28 cellular contexts compared by ENCODE assay signal in the genomic region with DNA sequence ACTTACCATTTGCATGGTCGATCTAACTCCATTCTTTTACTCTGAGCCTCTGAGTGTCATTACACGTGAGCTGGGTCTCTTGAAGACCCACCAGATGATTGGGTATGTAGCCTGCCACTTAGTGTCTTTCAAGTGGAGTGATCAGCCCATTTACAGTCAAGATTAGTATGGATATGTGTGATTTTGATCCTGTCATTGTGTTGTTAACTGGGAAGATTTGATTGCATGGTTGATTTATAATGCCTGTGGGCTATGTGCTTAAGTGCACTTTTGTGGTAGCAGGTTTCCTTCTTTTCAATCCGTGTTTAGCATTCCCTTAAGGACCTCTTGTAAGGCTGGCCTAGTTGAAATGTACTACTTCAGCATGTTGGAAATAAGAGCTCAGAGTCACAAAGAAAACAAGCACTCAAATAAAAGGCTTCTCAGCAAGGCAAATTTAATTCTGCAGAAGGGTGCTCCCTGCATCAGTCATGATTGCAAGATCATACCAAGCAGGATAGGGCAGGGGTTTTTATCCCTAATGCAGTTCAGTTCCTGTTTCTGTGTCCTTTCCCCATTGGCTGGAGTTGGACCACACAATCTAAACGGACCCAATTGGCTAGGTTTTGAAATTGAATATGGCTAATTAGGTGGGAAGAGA.
"Had no signal": no experiment of that assay in that cellular context is flagged by ENCODE, and none has a peak within 500 bp of the region (broad histone marks: within the 10 kb centered on the region; RNA-seq: fewer than 3 reads in every experiment).

No MANE protein-coding gene starts in this region.

- H3K27me3 ChIP-seq: brain microvascular endothelial cell, cardiac muscle cell, SJCRH30 had no signal

- H3K36me3 ChIP-seq: brain microvascular endothelial cell, cardiac muscle cell, SJCRH30, WERI-Rb-1 had no signal

- H3K27ac ChIP-seq: brain microvascular endothelial cell, cardiac muscle cell, SJCRH30, SK-N-MC, WERI-Rb-1 had no signal

- H3K4me1 ChIP-seq: SJCRH30 had no signal

- H3K9me3 ChIP-seq: SJCRH30 had no signal

- DNase-seq: activated CD4-positive, alpha-beta memory T cell treated with anti-CD3 and anti-CD28 coated beads, Interleukin-2, amount 10 ng/mL, durations not matched to agents 7 days and 5 days; activated CD4-positive, alpha-beta T cell treated with anti-CD3 and anti-CD28 coated beads for 1 hour; activated CD4-positive, alpha-beta T cell treated with anti-CD3 and anti-CD28 coated beads for 48 hours; activated CD4-positive, CD25-positive, alpha-beta regulatory T cell; activated effector memory CD4-positive, alpha-beta T cell treated with anti-CD3 and anti-CD28 coated beads, Interleukin-2, amount 50 U/mL, for 16 hours; activated naive CD4-positive, alpha-beta T cell; activated naive CD4-positive, alpha-beta T cell treated with anti-CD3 and anti-CD28 coated beads, Interleukin-2, amount 50 U/mL, for 16 hours; activated naive CD8-positive, alpha-beta T cell treated with anti-CD3 and anti-CD28 coated beads for 36 hours; activated T-cell treated with anti-CD3 and anti-CD28 coated beads, Interleukin-2, amount 50 U/mL, for 1 hour; activated T-cell treated with anti-CD3 and anti-CD28 coated beads, Interleukin-2, amount 50 U/mL, for 72 hours; amniotic stem cell; aorta; brain microvascular endothelial cell; Karpas-422; KBM-7; NCI-H1105; NCI-H1436; NCI-H1694 treated with DMSO at 0.1 percent for 48 hours; NCI-H2029 treated with DMSO at 0.1 percent for 48 hours; NCI-H345; NCI-H510A; NCI-H526; SHP77; SJCRH30; T1000; WERI-Rb-1 had no signal

- H3K4me3 ChIP-seq: cardiac muscle cell, SJCRH30, SK-N-MC had no signal
